In the genomic region with DNA sequence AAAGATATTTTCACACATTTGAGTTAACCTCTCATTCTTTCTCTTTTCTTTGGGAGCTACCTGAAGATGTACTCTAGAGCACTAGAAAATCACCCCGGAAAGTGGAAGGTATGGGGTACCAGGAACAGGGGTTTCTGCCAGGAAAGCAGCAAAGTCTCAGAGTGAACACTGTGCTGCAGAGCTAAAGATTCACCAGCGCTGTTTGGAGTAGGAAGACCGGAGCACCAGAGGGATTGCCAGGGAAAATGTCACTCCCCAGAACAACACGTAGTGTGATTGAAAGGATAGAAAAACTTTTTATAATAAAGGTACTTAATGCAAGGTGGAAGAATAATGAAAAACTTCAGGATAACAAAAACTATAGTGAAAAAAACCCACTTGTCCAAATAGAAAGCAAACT, we compare ENCODE assay signal across 31 cellular contexts. TPM values are rescaled to one million over a fixed set of nuclear protein-coding genes. Genes with fewer than 3 reads are reported as not detected.
"Had no signal": no experiment of that assay in that cellular context is flagged by ENCODE, and none has a peak within 500 bp of the region (broad histone marks: within the 10 kb centered on the region; RNA-seq: fewer than 3 reads in every experiment).

No MANE protein-coding gene starts in this region.

- H3K36me3 ChIP-seq: adrenal gland, brain microvascular endothelial cell, breast epithelium had no signal

- H3K9me3 ChIP-seq: adrenal gland, body of pancreas had no signal

- H3K4me1 ChIP-seq: adrenal gland, body of pancreas, breast epithelium had no signal

- H3K4me3 ChIP-seq: adrenal gland, body of pancreas, breast epithelium had no signal

- DNase-seq: activated B cell treated with CpG ODN at 0.5 μM for 24 hours; activated CD4-positive, alpha-beta memory T cell treated with anti-CD3 and anti-CD28 coated beads for 36 hours; activated CD4-positive, alpha-beta T cell treated with anti-CD3 and anti-CD28 coated beads for 4 hours; activated CD4-positive, alpha-beta T cell treated with anti-CD3 and anti-CD28 coated beads, Interleukin-2, amount 10 ng/mL, durations not matched to agents 24 days and 14 days; activated CD4-positive, alpha-beta T cell treated with anti-CD3 and anti-CD28 coated beads, Interleukin-2, amount 50 U/mL, for 1 hour; activated CD4-positive, alpha-beta T cell treated with anti-CD3 and anti-CD28 coated beads, Interleukin-2, amount 50 U/mL, for 4 hours; activated CD4-positive, CD25-positive, alpha-beta regulatory T cell treated with anti-CD3 and anti-CD28 coated beads, Interleukin-2, amount 50 U/mL, for 72 hours; activated CD8-positive, alpha-beta memory T cell treated with anti-CD3 and anti-CD28 coated beads, Interleukin-2, amount 50 U/mL, for 4 hours; activated CD8-positive, alpha-beta T cell treated with anti-CD3 and anti-CD28 coated beads for 36 hours; activated effector memory CD4-positive, alpha-beta T cell treated with anti-CD3 and anti-CD28 coated beads, Interleukin-2, amount 50 U/mL, for 16 hours; activated gamma-delta T cell treated with Interleukin-2 at 50 U/mL for 16 hours; activated naive CD4-positive, alpha-beta T cell; activated naive CD4-positive, alpha-beta T cell treated with anti-CD3 and anti-CD28 coated beads for 36 hours; activated naive CD4-positive, alpha-beta T cell treated with anti-CD3 and anti-CD28 coated beads, Interleukin-2, amount 50 U/mL, for 16 hours; activated naive CD8-positive, alpha-beta T cell treated with anti-CD3 and anti-CD28 coated beads for 36 hours; activated T-cell treated with anti-CD3 and anti-CD28 coated beads for 4 hours; activated T-cell treated with anti-CD3 and anti-CD28 coated beads, Interleukin-2, amount 50 U/mL, for 1 hour; activated T-cell treated with anti-CD3 and anti-CD28 coated beads, Interleukin-2, amount 50 U/mL, for 4 hours; activated T-cell treated with anti-CD3 and anti-CD28 coated beads, Interleukin-2, amount 50 U/mL, for 72 hours; adrenal gland; amniotic stem cell; aorta; body of pancreas; brain microvascular endothelial cell; central memory CD4-positive, alpha-beta T cell; T-helper 2 cell; T-helper 9 cell had no signal

- H3K27me3 ChIP-seq: adrenal gland, body of pancreas, brain microvascular endothelial cell, breast epithelium had no signal

- ATAC-seq: activated CD8-positive, alpha-beta T cell treated with anti-CD3 and anti-CD28 coated beads for 36 hours; activated naive CD4-positive, alpha-beta T cell treated with anti-CD3 and anti-CD28 coated beads, Interleukin-2, amount 50 U/mL, for 72 hours; activated T-cell treated with anti-CD3 and anti-CD28 coated beads, Interleukin-2, amount 50 U/mL, for 4 hours; activated T-cell treated with anti-CD3 and anti-CD28 coated beads, Interleukin-2, amount 50 U/mL, for 72 hours; activated T-helper 17 cell treated with anti-CD3 and anti-CD28 coated beads, Interleukin-2, amount 50 U/mL, for 72 hours; body of pancreas had no signal

- H3K27ac ChIP-seq: adrenal gland, body of pancreas, brain microvascular endothelial cell, breast epithelium, VCaP had no signal

RNA-seq across cellular contexts. Expression of gene KCNK1, which starts 26.7 kb away (rescaled TPM):
- total RNA-seq: activated B cell treated with CpG ODN at 0.5 μM for 24 hours; activated CD8-positive, alpha-beta T cell treated with anti-CD3 and anti-CD28 coated beads for 36 hours; activated naive CD8-positive, alpha-beta T cell treated with anti-CD3 and anti-CD28 coated beads for 36 hours had no signal
